7 cellular contexts compared by ENCODE assay signal in the genomic region with DNA sequence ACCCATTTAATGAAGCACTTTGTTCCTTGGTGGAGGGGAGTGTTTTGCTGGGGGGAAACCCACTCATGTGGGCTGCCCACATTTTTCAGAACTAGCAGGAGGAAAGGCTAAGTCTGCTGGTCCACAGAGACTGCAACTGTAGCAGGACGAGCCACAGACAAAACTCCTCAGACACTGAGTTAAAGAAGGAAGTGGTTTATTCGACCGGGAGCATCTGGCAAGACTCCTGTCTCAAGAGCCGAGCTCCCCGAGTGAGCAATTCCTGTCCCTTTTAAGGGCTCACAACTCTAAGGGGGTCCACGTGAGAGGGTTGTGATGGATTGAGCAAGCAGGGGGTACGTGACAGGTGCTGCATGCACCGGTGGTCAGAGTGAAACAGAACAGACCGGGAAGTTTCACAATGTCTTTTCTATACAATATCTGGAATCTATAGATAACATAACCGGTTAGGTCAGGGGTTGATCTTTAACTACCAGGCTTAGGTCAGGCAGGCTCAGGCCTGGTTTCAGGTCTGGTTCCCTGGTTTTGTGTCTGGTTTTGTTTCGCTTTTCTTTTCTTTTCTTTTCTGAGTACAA. TPM values are rescaled to one million over a fixed set of nuclear protein-coding genes. Genes with fewer than 3 reads are reported as not detected.
DNase-seq lines count a peak whose midpoint lies in the region; ATAC-seq, FAIRE-seq and TF ChIP-seq lines count a peak whose summit lies in the region.
"Not testable (repeated sequence)": the region's sequence is repeated elsewhere in the genome, so short reads cannot be mapped to it uniquely, and the experiment has no call there.

No MANE protein-coding gene starts in this region.

- H3K27me3 ChIP-seq in lower lobe of right lung (ENCODE audit: low read depth); pancreas; stomach: not testable (repeated sequence)

- H3K36me3 Mint-ChIP-seq in T-cell, result peaks cover 12% of the 10 kb centered on the region
- peaks cover 14% of the 10 kb centered on the region for H3K36me3 Mint-ChIP-seq in activated naive CD4-positive, alpha-beta T cell treated with anti-CD3 and anti-CD28 coated beads, Interleukin-2, amount 50 U/mL, for 24 hours

- POLR2A ChIA-PET in T-cell (lab: Charles Lee), result not testable (repeated sequence)

- H3K4me1 ChIP-seq in lower lobe of right lung (peaks cover 11% of the 10 kb centered on the region), stomach (peaks cover 4 to 43% (median 12%) of the 10 kb centered on the region in 4 donors)
- H3K4me1 ChIP-seq in pancreas, result not testable (repeated sequence)

- peaks cover 5 to 14% (median 8%) of the 10 kb centered on the region in 3 donors for H3K9me3 Mint-ChIP-seq in T-cell
- H3K9me3 Mint-ChIP-seq in activated naive CD4-positive, alpha-beta T cell treated with anti-CD3 and anti-CD28 coated beads, Interleukin-2, amount 50 U/mL, for 24 hours, result not testable (repeated sequence)

- not testable (repeated sequence) for FAIRE-seq in pancreas (lab: Jason Lieb, UNC)

- not testable (repeated sequence) for H3K36me3 ChIP-seq in lower lobe of right lung, pancreas, stomach

- WGBS in pancreas, 2 donors, result 26% methylated on average over 11 of the region's 11 CpGs
- 27 to 39% (median 29%) methylated on average over 11 of the region's 11 CpGs for WGBS in stomach, 5 donors

- peak; percentile 34 for DNase-seq in DMS53 treated with DMSO at 0.1 percent for 48 hours (lab: John Stamatoyannopoulos, UW; ENCODE audit: unreplicated experiment)
- not testable (repeated sequence) for DNase-seq in T-cell, lower lobe of right lung, pancreas, stomach

- intact Hi-C loops in lower lobe of right lung (cut with DNase I); pancreas (cut with DNase I); stomach (cut with DNase I; ENCODE audit: low total_unique reads): not testable (repeated sequence)

- TF ChIP-seq POLR2A in stomach (IDR thresholded peaks at IDR 0.05), result not testable (repeated sequence)

- peak overlapping the region in 1 of 2 donors; percentile 44 for H3K27ac Mint-ChIP-seq in T-cell
- H3K27ac Mint-ChIP-seq in activated naive CD4-positive, alpha-beta T cell treated with anti-CD3 and anti-CD28 coated beads, Interleukin-2, amount 50 U/mL, for 24 hours, result not testable (repeated sequence)

- not testable (repeated sequence) for H3K9me3 ChIP-seq in lower lobe of right lung, pancreas
- H3K9me3 ChIP-seq in stomach, result peaks cover 0 to 22% (median 6%) of the 10 kb centered on the region in 4 donors

- ATAC-seq in T-cell (replicated peaks in 1 of 4); lower lobe of right lung: not testable (repeated sequence)
- ATAC-seq in pancreas, result peak in 1 of 4 donors; percentile 2

- CTCF ChIA-PET in T-cell (lab: Charles Lee), result not testable (repeated sequence)

- H3K4me3 ChIP-seq in lower lobe of right lung, result not testable (repeated sequence)
- H3K4me3 ChIP-seq in pancreas (peak overlapping the region in 1 of 4 donors; percentile 4), stomach (peak overlapping the region in 1 of 4 donors; percentile 9)

- TF ChIP-seq CTCF in lower lobe of right lung (IDR thresholded peaks at IDR 0.05); pancreas (IDR thresholded peaks at IDR 0.05); stomach (IDR thresholded peaks at IDR 0.05): not testable (repeated sequence)

- H3K27ac ChIP-seq in cingulate gyrus (ENCODE audit: low read depth, low read length) (peak overlapping the region; percentile 92), lower lobe of right lung (peak overlapping the region; percentile 49), pancreas (peak overlapping the region in 3 of 4 donors; percentile 42 to 72 (median 50)), stomach (peak overlapping the region in 3 of 5 donors; percentile 57 to 77 (median 64))

- H3K27me3 Mint-ChIP-seq in T-cell; activated naive CD4-positive, alpha-beta T cell treated with anti-CD3 and anti-CD28 coated beads, Interleukin-2, amount 50 U/mL, for 24 hours: not testable (repeated sequence)

- peak overlapping the region in 2 of 3 donors; percentile 36 to 39 for H3K4me3 Mint-ChIP-seq in T-cell
- H3K4me3 Mint-ChIP-seq in activated naive CD4-positive, alpha-beta T cell treated with anti-CD3 and anti-CD28 coated beads, Interleukin-2, amount 50 U/mL, for 24 hours, result peak overlapping the region; percentile 7

- H3K4me1 Mint-ChIP-seq in T-cell, result peaks cover 17 to 37% (median 32%) of the 10 kb centered on the region in 3 donors
- H3K4me1 Mint-ChIP-seq in activated naive CD4-positive, alpha-beta T cell treated with anti-CD3 and anti-CD28 coated beads, Interleukin-2, amount 50 U/mL, for 24 hours, result peaks cover 20% of the 10 kb centered on the region

- TF ChIP-seq EP300 in stomach (IDR thresholded peaks at IDR 0.05), result not testable (repeated sequence)

RNA-seq across cellular contexts. Expression of a gene that starts 3.1 kb away (rescaled TPM):
- total RNA-seq in T-cell (10 to 100 TPM in 2 of 5 donors, 1 to 10 TPM in 3; 5.6 to 12.1 (median 9.7) TPM), lower lobe of right lung (14.0 TPM), pancreas (1 to 10 TPM; 4.3 to 9.2 (median 6.9) TPM), stomach (10 to 100 TPM in 3 of 5 donors, 1 to 10 TPM in 2; 1.2 to 51.4 (median 14.2) TPM)
- polyA plus RNA-seq in pancreas (1 to 10 TPM; 1.1 to 1.9 TPM), stomach (1 to 10 TPM; 4.1 to 6.3 (median 4.5) TPM)
